ENCODE assay signal across 31 cellular contexts in genomic region chr5:138936-139335, GRCh38. TPM values are rescaled to one million over a fixed set of nuclear protein-coding genes. Genes with fewer than 3 reads are reported as not detected.
"Had no signal": no experiment of that assay in that cellular context is flagged by ENCODE, and none has a peak within 500 bp of the region (broad histone marks: within the 10 kb centered on the region; RNA-seq: fewer than 3 reads in every experiment).

No MANE protein-coding gene starts in this region.

- H3K27ac ChIP-seq: ascending aorta, body of pancreas, SK-N-MC had no signal

- H3K36me3 ChIP-seq: ascending aorta, MG63 had no signal

- H3K4me3 ChIP-seq: ascending aorta, body of pancreas, MG63, SK-N-MC had no signal

- H3K27me3 Mint-ChIP-seq: activated CD4-positive, alpha-beta T cell treated with anti-CD3 and anti-CD28 coated beads, Interleukin-2, amount 10 ng/mL, durations not matched to agents 7 days and 5 days had no signal

- H3K9me3 ChIP-seq: ascending aorta, body of pancreas, MG63 had no signal

- H3K27ac Mint-ChIP-seq: activated B cell treated with CpG ODN at 0.5 μM for 24 hours; activated CD4-positive, alpha-beta memory T cell treated with anti-CD3 and anti-CD28 coated beads for 36 hours; activated CD4-positive, alpha-beta T cell treated with anti-CD3 and anti-CD28 coated beads, Interleukin-2, amount 10 ng/mL, durations not matched to agents 7 days and 5 days; activated naive CD4-positive, alpha-beta T cell treated with anti-CD3 and anti-CD28 coated beads, Interleukin-2, amount 50 U/mL, for 72 hours; activated naive CD8-positive, alpha-beta T cell treated with anti-CD3 and anti-CD28 coated beads, Interleukin-2, amount 50 U/mL, for 24 hours; T-helper 1 cell treated with Interleukin-12 subunit alpha and Interleukin-12 subunit beta and Interleukin-4 antibody, amounts not matched to agents 30 μg/mL and 1 μg/mL, for 36 hours had no signal

- DNase-seq: activated B cell treated with CpG ODN at 0.5 μM for 24 hours; activated CD4-positive, alpha-beta memory T cell treated with anti-CD3 and anti-CD28 coated beads for 36 hours; activated CD4-positive, alpha-beta T cell treated with anti-CD3 and anti-CD28 coated beads, Interleukin-2, amount 10 ng/mL, durations not matched to agents 7 days and 5 days; activated CD8-positive, alpha-beta memory T cell treated with anti-CD3 and anti-CD28 coated beads for 24 hours; activated effector memory CD4-positive, alpha-beta T cell treated with anti-CD3 and anti-CD28 coated beads, Interleukin-2, amount 50 U/mL, for 16 hours; activated naive CD4-positive, alpha-beta T cell treated with Interleukin-2 at 50 U/mL for 16 hours; activated naive CD8-positive, alpha-beta T cell treated with anti-CD3 and anti-CD28 coated beads, Interleukin-2, amount 50 U/mL, for 24 hours; activated T-cell treated with anti-CD3 and anti-CD28 coated beads, Interleukin-2, amount 50 U/mL, for 4 hours; amniotic stem cell; body of pancreas; central memory CD4-positive, alpha-beta T cell; MG63; MV-4-11; NCI-H1092 treated with DMSO at 0.1 percent for 48 hours; NCI-H1417 treated with DMSO at 0.1 percent for 48 hours; NCI-H1694; NCI-H2029; NCI-H2107; NCI-H2171 treated with DMSO at 0.1 percent for 48 hours; NCI-H345; NCI-H510A; NCI-H526 treated with DMSO at 0.1 percent for 48 hours; NCI-H82; RPMI8226; SW 1271 had no signal

- H3K4me3 Mint-ChIP-seq: activated B cell treated with CpG ODN at 0.5 μM for 24 hours; activated CD4-positive, alpha-beta memory T cell treated with anti-CD3 and anti-CD28 coated beads for 36 hours; activated CD4-positive, alpha-beta T cell treated with anti-CD3 and anti-CD28 coated beads, Interleukin-2, amount 10 ng/mL, durations not matched to agents 7 days and 5 days; activated naive CD8-positive, alpha-beta T cell treated with anti-CD3 and anti-CD28 coated beads, Interleukin-2, amount 50 U/mL, for 24 hours; activated T-cell treated with anti-CD3 and anti-CD28 coated beads, Interleukin-2, amount 50 U/mL, for 4 hours; T-helper 1 cell treated with Interleukin-12 subunit alpha and Interleukin-12 subunit beta and Interleukin-4 antibody, amounts not matched to agents 30 μg/mL and 1 μg/mL, for 36 hours had no signal

- ATAC-seq: activated naive CD4-positive, alpha-beta T cell treated with anti-CD3 and anti-CD28 coated beads, Interleukin-2, amount 50 U/mL, for 72 hours; activated naive CD8-positive, alpha-beta T cell treated with anti-CD3 and anti-CD28 coated beads, Interleukin-2, amount 50 U/mL, for 24 hours; activated T-cell treated with anti-CD3 and anti-CD28 coated beads, Interleukin-2, amount 50 U/mL, for 4 hours; body of pancreas; Right ventricle myocardium inferior had no signal

- H3K9me3 Mint-ChIP-seq: activated B cell treated with CpG ODN at 0.5 μM for 24 hours; activated CD4-positive, alpha-beta memory T cell treated with anti-CD3 and anti-CD28 coated beads for 36 hours; activated CD4-positive, alpha-beta T cell treated with anti-CD3 and anti-CD28 coated beads, Interleukin-2, amount 10 ng/mL, durations not matched to agents 7 days and 5 days; activated naive CD4-positive, alpha-beta T cell treated with anti-CD3 and anti-CD28 coated beads, Interleukin-2, amount 50 U/mL, for 72 hours; activated naive CD8-positive, alpha-beta T cell treated with anti-CD3 and anti-CD28 coated beads, Interleukin-2, amount 50 U/mL, for 24 hours; activated T-cell treated with anti-CD3 and anti-CD28 coated beads, Interleukin-2, amount 50 U/mL, for 4 hours; T-helper 1 cell treated with Interleukin-12 subunit alpha and Interleukin-12 subunit beta and Interleukin-4 antibody, amounts not matched to agents 30 μg/mL and 1 μg/mL, for 36 hours had no signal

- H3K27me3 ChIP-seq: ascending aorta, body of pancreas had no signal

- H3K36me3 Mint-ChIP-seq: activated CD4-positive, alpha-beta memory T cell treated with anti-CD3 and anti-CD28 coated beads for 36 hours; activated naive CD4-positive, alpha-beta T cell treated with anti-CD3 and anti-CD28 coated beads, Interleukin-2, amount 50 U/mL, for 72 hours had no signal

- FAIRE-seq: bronchial epithelial cell had no signal

- H3K4me1 Mint-ChIP-seq: activated B cell treated with CpG ODN at 0.5 μM for 24 hours; activated CD4-positive, alpha-beta T cell treated with anti-CD3 and anti-CD28 coated beads, Interleukin-2, amount 10 ng/mL, durations not matched to agents 7 days and 5 days; activated naive CD8-positive, alpha-beta T cell treated with anti-CD3 and anti-CD28 coated beads, Interleukin-2, amount 50 U/mL, for 24 hours had no signal

- H3K4me1 ChIP-seq: ascending aorta, body of pancreas had no signal

RNA-seq across cellular contexts. Expression of gene PLEKHG4B, which starts 47.0 kb away (rescaled TPM):
- total RNA-seq: activated B cell treated with CpG ODN at 0.5 μM for 24 hours; activated CD4-positive, alpha-beta memory T cell treated with anti-CD3 and anti-CD28 coated beads for 36 hours; ascending aorta; bronchial epithelial cell; Right ventricle myocardium inferior had no signal

RNA-seq across cellular contexts. Expression of gene LRRC14B, which starts 52.4 kb away (rescaled TPM):
- total RNA-seq: activated B cell treated with CpG ODN at 0.5 μM for 24 hours; activated CD4-positive, alpha-beta memory T cell treated with anti-CD3 and anti-CD28 coated beads for 36 hours; ascending aorta; body of pancreas; bronchial epithelial cell had no signal
